1 cellular context compared by ENCODE assay signal in the genomic region with DNA sequence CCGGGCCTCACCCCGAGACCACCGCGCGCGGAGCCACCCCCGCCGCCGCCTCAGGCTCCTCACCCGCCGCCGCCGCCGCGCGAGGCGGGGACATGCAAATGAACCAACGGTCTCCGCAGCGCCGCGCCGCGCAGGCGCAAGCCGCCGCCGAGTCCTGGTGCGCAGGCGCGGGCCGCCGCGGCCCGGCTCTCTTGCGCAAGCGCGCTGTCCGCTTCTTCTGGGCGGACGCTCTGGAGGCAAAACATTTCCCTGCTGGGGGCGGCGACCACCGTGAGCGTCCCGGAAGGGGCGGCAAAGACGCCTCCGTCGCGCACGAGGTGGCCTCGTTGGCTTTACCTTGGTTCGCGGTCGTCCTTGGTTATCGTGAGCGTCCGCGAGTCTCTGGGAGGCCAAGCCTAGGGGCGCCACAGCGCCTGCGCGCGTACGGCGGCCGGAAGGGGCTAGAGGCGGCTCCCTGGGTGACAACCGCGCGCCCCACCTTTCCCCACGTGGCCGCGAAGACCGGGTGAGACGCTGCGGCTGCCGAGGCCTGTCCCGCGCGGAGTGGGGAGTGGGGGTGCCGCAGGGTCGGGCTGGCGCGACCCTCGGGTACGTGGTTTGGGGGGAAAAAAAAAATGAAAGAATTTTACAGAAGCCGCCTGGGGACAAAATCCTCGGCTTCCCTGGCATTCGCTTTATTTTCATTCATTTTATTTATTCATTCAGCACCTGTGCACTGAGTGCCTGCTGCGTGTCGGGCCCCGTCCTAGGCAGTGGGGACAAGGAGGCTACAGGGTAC.
A peak's percentile ranks its signal among the peaks of the same experiment; 100 is the strongest.
TF ChIP-seq lines count a peak whose summit lies in the region.

A gene (plus strand): TSS at position 178 of the 778 bp plus-strand sequence. CDS start 607 bp downstream, outside the sequence.
A gene (minus strand): TSS at position 92 of the 778 bp plus-strand sequence. CDS start 2,446 bp downstream, outside the sequence.

TF ChIP-seq in HepG2, 621 proteins besides CTCF, POLR2A, EP300 and RAD21 (continued from another document and continues in another):
- TF ChIP-seq, protein P1, sequence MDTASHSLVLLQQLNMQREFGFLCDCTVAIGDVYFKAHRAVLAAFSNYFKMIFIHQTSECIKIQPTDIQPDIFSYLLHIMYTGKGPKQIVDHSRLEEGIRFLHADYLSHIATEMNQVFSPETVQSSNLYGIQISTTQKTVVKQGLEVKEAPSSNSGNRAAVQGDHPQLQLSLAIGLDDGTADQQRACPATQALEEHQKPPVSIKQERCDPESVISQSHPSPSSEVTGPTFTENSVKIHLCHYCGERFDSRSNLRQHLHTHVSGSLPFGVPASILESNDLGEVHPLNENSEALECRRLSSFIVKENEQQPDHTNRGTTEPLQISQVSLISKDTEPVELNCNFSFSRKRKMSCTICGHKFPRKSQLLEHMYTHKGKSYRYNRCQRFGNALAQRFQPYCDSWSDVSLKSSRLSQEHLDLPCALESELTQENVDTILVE (CRISPR knock-in tag; IDR thresholded peaks at IDR 0.05), result peak; percentile 84
- TF ChIP-seq, protein P2, sequence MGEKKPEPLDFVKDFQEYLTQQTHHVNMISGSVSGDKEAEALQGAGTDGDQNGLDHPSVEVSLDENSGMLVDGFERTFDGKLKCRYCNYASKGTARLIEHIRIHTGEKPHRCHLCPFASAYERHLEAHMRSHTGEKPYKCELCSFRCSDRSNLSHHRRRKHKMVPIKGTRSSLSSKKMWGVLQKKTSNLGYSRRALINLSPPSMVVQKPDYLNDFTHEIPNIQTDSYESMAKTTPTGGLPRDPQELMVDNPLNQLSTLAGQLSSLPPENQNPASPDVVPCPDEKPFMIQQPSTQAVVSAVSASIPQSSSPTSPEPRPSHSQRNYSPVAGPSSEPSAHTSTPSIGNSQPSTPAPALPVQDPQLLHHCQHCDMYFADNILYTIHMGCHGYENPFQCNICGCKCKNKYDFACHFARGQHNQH (CRISPR knock-in tag; IDR thresholded peaks at IDR 0.05), result peak; percentile 88
- TF ChIP-seq, protein P3, sequence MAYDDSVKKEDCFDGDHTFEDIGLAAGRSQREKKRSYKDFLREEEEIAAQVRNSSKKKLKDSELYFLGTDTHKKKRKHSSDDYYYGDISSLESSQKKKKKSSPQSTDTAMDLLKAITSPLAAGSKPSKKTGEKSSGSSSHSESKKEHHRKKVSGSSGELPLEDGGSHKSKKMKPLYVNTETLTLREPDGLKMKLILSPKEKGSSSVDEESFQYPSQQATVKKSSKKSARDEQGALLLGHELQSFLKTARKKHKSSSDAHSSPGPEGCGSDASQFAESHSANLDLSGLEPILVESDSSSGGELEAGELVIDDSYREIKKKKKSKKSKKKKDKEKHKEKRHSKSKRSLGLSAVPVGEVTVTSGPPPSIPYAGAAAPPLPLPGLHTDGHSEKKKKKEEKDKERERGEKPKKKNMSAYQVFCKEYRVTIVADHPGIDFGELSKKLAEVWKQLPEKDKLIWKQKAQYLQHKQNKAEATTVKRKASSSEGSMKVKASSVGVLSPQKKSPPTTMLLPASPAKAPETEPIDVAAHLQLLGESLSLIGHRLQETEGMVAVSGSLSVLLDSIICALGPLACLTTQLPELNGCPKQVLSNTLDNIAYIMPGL (CRISPR knock-in tag; IDR thresholded peaks at IDR 0.05; ENCODE audit: borderline replicate concordance in 1 of 2, low read depth in 1 of 2), result peak; percentile 61 to 66; a peak in 3 of 4 replicates
- TF ChIP-seq, protein P4, sequence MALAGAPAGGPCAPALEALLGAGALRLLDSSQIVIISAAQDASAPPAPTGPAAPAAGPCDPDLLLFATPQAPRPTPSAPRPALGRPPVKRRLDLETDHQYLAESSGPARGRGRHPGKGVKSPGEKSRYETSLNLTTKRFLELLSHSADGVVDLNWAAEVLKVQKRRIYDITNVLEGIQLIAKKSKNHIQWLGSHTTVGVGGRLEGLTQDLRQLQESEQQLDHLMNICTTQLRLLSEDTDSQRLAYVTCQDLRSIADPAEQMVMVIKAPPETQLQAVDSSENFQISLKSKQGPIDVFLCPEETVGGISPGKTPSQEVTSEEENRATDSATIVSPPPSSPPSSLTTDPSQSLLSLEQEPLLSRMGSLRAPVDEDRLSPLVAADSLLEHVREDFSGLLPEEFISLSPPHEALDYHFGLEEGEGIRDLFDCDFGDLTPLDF (CRISPR knock-in tag; IDR thresholded peaks at IDR 0.05), result 0 out of 2 replicates have a peak, but pooled peaks have one; percentile 37
- TF ChIP-seq ZNF326 (CRISPR knock-in tag; IDR thresholded peaks at IDR 0.05; ENCODE audit: borderline replicate concordance) (no peak), ZNF564 (CRISPR knock-in tag; IDR thresholded peaks at IDR 0.05) (0 out of 2 replicates have a peak, but pooled peaks have one; percentile 73), KMT2A (CRISPR knock-in tag; IDR thresholded peaks at IDR 0.05) (peak; percentile 29; the same call in 1 of the 2 replicates), SMAD3 (CRISPR knock-in tag; IDR thresholded peaks at IDR 0.05) (peak; percentile 40; the same call in 1 of the 2 replicates), U2AF1 (optimal IDR thresholded peaks at IDR 0.05; ENCODE audit: low read depth, low read length) (no peak), DR1 (CRISPR knock-in tag; IDR thresholded peaks at IDR 0.05) (peak; percentile 67), ZNF510 (CRISPR knock-in tag; IDR thresholded peaks at IDR 0.05; ENCODE audit: low read depth) (no peak), ZZZ3 (CRISPR knock-in tag; IDR thresholded peaks at IDR 0.05; ENCODE audit: borderline replicate concordance) (peak; percentile 87; the same call in 1 of the 2 replicates), NR2C2 (CRISPR knock-in tag; IDR thresholded peaks at IDR 0.05; ENCODE audit: borderline replicate concordance) (0 out of 2 replicates have a peak, but pooled peaks have one; percentile 59), ZSCAN31 (CRISPR knock-in tag; IDR thresholded peaks at IDR 0.05; ENCODE audit: low read depth) (no peak; the same call in 1 of the 2 replicates), ZNF547 (CRISPR knock-in tag; IDR thresholded peaks at IDR 0.05) (peak; percentile 99), ZNF274 (CRISPR knock-in tag; IDR thresholded peaks at IDR 0.05) (peak; percentile 98), MYNN (CRISPR knock-in tag; IDR thresholded peaks at IDR 0.05; ENCODE audit: low read depth) (no peak), ZNF749 (CRISPR knock-in tag; IDR thresholded peaks at IDR 0.05; ENCODE audit: borderline replicate concordance) (peak; percentile 40; the same call in 1 of the 2 replicates), ATF1 (CRISPR knock-in tag; IDR thresholded peaks at IDR 0.05) (no peak), NFE2L2 (IDR thresholded peaks at IDR 0.05; ENCODE audit: low read length) (no peak), SNAI1 (CRISPR knock-in tag; IDR thresholded peaks at IDR 0.05; ENCODE audit: borderline replicate concordance) (no peak), RXRA (CRISPR knock-in tag; IDR thresholded peaks at IDR 0.05) (peak; percentile 74), ZNF766 (CRISPR knock-in tag; IDR thresholded peaks at IDR 0.05; ENCODE audit: borderline replicate concordance) (peak; percentile 61; the same call in 1 of the 2 replicates)
- TF ChIP-seq, protein P5, sequence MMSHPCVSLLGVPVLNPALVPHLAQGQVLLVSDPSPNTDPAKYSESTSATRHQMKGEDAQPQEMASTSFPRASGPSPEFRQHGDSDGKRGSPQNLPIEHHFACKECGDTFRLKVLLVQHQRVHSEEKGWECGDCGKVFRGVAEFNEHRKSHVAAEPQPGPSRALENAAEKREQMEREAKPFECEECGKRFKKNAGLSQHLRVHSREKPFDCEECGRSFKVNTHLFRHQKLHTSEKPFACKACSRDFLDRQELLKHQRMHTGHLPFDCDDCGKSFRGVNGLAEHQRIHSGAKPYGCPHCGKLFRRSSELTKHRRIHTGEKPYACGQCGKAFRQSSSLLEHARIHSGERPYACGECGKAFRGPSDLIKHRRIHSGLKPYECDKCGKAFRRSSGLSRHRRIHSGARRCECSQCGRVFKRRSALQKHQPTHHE (CRISPR knock-in tag; IDR thresholded peaks at IDR 0.05; ENCODE audit: borderline replicate concordance), result peak; percentile 80
- TF ChIP-seq, protein P6, sequence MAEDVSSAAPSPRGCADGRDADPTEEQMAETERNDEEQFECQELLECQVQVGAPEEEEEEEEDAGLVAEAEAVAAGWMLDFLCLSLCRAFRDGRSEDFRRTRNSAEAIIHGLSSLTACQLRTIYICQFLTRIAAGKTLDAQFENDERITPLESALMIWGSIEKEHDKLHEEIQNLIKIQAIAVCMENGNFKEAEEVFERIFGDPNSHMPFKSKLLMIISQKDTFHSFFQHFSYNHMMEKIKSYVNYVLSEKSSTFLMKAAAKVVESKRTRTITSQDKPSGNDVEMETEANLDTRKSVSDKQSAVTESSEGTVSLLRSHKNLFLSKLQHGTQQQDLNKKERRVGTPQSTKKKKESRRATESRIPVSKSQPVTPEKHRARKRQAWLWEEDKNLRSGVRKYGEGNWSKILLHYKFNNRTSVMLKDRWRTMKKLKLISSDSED (CRISPR knock-in tag; IDR thresholded peaks at IDR 0.05), result no peak
- TF ChIP-seq, protein P7, sequence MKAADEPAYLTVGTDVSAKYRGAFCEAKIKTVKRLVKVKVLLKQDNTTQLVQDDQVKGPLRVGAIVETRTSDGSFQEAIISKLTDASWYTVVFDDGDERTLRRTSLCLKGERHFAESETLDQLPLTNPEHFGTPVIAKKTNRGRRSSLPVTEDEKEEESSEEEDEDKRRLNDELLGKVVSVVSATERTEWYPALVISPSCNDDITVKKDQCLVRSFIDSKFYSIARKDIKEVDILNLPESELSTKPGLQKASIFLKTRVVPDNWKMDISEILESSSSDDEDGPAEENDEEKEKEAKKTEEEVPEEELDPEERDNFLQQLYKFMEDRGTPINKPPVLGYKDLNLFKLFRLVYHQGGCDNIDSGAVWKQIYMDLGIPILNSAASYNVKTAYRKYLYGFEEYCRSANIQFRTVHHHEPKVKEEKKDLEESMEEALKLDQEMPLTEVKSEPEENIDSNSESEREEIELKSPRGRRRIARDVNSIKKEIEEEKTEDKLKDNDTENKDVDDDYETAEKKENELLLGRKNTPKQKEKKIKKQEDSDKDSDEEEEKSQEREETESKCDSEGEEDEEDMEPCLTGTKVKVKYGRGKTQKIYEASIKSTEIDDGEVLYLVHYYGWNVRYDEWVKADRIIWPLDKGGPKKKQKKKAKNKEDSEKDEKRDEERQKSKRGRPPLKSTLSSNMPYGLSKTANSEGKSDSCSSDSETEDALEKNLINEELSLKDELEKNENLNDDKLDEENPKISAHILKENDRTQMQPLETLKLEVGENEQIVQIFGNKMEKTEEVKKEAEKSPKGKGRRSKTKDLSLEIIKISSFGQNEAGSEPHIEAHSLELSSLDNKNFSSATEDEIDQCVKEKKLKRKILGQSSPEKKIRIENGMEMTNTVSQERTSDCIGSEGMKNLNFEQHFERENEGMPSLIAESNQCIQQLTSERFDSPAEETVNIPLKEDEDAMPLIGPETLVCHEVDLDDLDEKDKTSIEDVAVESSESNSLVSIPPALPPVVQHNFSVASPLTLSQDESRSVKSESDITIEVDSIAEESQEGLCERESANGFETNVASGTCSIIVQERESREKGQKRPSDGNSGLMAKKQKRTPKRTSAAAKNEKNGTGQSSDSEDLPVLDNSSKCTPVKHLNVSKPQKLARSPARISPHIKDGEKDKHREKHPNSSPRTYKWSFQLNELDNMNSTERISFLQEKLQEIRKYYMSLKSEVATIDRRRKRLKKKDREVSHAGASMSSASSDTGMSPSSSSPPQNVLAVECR (CRISPR knock-in tag; IDR thresholded peaks at IDR 0.05; ENCODE audit: borderline replicate concordance), result peak; percentile 98
- TF ChIP-seq, protein P8, sequence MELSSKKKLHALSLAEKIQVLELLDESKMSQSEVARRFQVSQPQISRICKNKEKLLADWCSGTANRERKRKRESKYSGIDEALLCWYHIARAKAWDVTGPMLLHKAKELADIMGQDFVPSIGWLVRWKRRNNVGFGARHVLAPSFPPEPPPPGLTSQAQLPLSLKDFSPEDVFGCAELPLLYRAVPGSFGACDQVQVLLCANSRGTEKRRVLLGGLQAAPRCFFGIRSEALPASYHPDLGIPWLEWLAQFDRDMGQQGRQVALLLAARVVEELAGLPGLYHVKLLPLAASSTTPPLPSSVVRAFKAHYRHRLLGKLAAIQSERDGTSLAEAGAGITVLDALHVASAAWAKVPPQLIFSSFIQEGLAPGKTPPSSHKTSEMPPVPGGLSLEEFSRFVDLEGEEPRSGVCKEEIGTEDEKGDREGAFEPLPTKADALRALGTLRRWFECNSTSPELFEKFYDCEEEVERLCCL (CRISPR knock-in tag; IDR thresholded peaks at IDR 0.05; ENCODE audit: borderline replicate concordance), result 0 out of 2 replicates have a peak, but pooled peaks have one; percentile 87
- TF ChIP-seq, protein P9, sequence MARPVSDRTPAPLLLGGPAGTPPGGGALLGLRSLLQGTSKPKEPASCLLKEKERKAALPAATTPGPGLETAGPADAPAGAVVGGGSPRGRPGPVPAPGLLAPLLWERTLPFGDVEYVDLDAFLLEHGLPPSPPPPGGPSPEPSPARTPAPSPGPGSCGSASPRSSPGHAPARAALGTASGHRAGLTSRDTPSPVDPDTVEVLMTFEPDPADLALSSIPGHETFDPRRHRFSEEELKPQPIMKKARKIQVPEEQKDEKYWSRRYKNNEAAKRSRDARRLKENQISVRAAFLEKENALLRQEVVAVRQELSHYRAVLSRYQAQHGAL (CRISPR knock-in tag; IDR thresholded peaks at IDR 0.05; ENCODE audit: not compliant biosample characterization), result peak; percentile 60
- TF ChIP-seq, protein P10, sequence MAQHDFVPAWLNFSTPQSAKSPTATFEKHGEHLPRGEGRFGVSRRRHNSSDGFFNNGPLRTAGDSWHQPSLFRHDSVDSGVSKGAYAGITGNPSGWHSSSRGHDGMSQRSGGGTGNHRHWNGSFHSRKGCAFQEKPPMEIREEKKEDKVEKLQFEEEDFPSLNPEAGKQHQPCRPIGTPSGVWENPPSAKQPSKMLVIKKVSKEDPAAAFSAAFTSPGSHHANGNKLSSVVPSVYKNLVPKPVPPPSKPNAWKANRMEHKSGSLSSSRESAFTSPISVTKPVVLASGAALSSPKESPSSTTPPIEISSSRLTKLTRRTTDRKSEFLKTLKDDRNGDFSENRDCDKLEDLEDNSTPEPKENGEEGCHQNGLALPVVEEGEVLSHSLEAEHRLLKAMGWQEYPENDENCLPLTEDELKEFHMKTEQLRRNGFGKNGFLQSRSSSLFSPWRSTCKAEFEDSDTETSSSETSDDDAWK (CRISPR knock-in tag; IDR thresholded peaks at IDR 0.05), result no peak
- TF ChIP-seq, protein P11, sequence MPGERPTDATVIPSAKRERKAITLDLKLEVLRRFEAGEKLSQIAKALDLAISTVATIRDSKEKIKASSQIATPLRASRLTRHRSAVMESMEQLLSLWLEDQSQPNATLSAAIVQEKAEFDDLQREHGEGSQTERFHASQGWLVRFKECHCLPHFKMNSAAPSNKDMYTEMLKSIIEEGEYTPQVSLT (CRISPR knock-in tag; IDR thresholded peaks at IDR 0.05; ENCODE audit: borderline replicate concordance, low read depth), result no peak
- TF ChIP-seq, protein P12, sequence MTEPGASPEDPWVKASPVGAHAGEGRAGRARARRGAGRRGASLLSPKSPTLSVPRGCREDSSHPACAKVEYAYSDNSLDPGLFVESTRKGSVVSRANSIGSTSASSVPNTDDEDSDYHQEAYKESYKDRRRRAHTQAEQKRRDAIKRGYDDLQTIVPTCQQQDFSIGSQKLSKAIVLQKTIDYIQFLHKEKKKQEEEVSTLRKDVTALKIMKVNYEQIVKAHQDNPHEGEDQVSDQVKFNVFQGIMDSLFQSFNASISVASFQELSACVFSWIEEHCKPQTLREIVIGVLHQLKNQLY (CRISPR knock-in tag; IDR thresholded peaks at IDR 0.05), result peak; percentile 56; the same call in 1 of the 2 replicates
